In the genomic region with DNA sequence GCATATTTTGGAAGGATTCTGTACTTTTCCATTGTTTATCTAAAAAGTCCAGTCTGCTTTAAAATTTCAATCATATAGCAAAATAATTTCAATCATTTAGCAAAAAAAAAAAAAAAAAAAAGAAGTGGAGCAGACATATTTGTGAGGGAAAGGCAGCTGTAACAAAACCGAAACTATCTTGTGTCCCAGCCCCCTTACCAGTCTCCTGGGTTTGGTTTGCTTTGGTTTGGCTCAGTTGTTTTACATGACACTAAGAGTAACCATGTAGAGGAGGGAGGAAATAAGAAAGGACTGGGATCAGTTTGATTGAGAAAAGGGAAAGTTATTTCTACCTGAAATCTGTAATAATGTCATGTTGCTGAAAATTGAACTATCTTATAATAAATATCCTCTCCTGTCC, we compare ENCODE assay signal across 16 cellular contexts.
DNase-seq lines count a peak whose midpoint lies in the region; ATAC-seq and TF ChIP-seq lines count a peak whose summit lies in the region.
"Had no signal": no experiment of that assay in that cellular context is flagged by ENCODE, and none has a peak within 500 bp of the region (broad histone marks: within the 10 kb centered on the region; RNA-seq: fewer than 3 reads in every experiment).

No MANE protein-coding gene starts in this region.

- no peak overlapping the region for H2AK5ac ChIP-seq in mesenchymal stem cell (ENCODE audit: low read length, severe bottlenecking)

- no peak overlapping the region for H2BK5ac ChIP-seq in mesenchymal stem cell (ENCODE audit: low read depth, low read length, poor library complexity, severe bottlenecking)

- intact Hi-C loops in heart left ventricle (cut with DNase I) (no loop called here), thyroid gland (cut with DNase I) (no loop called here)

- H2AFZ ChIP-seq in ACC112 (ENCODE audit: low read length, unreplicated experiment), result peak overlapping the region; percentile 63
- no peak overlapping the region for H2AFZ ChIP-seq in mesenchymal stem cell (ENCODE audit: low read depth, low read length)

- H3K23ac ChIP-seq in mesenchymal stem cell (ENCODE audit: low read length in 2 of 2), result no peak overlapping the region

- H2BK12ac ChIP-seq in mesenchymal stem cell (ENCODE audit: low read length in 2 of 2), result no peak overlapping the region

- no peaks in the 10 kb centered on the region for H3K79me1 ChIP-seq in mesenchymal stem cell (replicated peaks; ENCODE audit: low read length, poor library complexity, severe bottlenecking)

- TF ChIP-seq POLR2A in heart left ventricle (IDR thresholded peaks at IDR 0.05) (no peak), thyroid gland (IDR thresholded peaks at IDR 0.05) (no peak)

- no peak overlapping the region for H3K4me2 ChIP-seq in mesenchymal stem cell (ENCODE audit: low read length, poor library complexity, severe bottlenecking)
- H3K4me2 ChIP-seq: BLaER1 treated with 17β-estradiol and CSF1 and Interleukin-3, amounts not matched to agents 10 nM and 100 nM had no signal

- TF ChIP-seq CTCF in mesothelial cell of epicardium (IDR thresholded peaks at IDR 0.05; ENCODE audit: unreplicated experiment), result no peak
- TF ChIP-seq CTCF in heart left ventricle (IDR thresholded peaks at IDR 0.05), result no peak
- no peak for TF ChIP-seq CTCF in thyroid gland (IDR thresholded peaks at IDR 0.05)

- H3K9ac ChIP-seq in mesenchymal stem cell (ENCODE audit: low read length), result peak overlapping the region; percentile 13
- H3K9ac ChIP-seq: BLaER1 treated with 17β-estradiol and CSF1 and Interleukin-3, amounts not matched to agents 10 nM and 100 nM; GM23248 had no signal

- H3K27ac ChIP-seq in ACC112 (ENCODE audit: low read depth, low read length) (no peak overlapping the region), mesenchymal stem cell (ENCODE audit: low read length, poor library complexity, severe bottlenecking) (no peak overlapping the region), heart left ventricle (no peak overlapping the region), thyroid gland (no peak overlapping the region)
- H3K27ac ChIP-seq: BLaER1 treated with 17β-estradiol and CSF1 and Interleukin-3, amounts not matched to agents 10 nM and 100 nM; GM23248 had no signal

- no peaks in the 10 kb centered on the region for H3K27me3 Mint-ChIP-seq in mesothelial cell of epicardium (ENCODE audit: low read depth)
- H3K27me3 Mint-ChIP-seq: CD4-positive, CD25-positive, alpha-beta regulatory T cell had no signal

- H4K8ac ChIP-seq in mesenchymal stem cell (ENCODE audit: low read length), result no peak overlapping the region

- no peak overlapping the region for H3K27ac Mint-ChIP-seq in mesothelial cell of epicardium
- H3K27ac Mint-ChIP-seq: CD4-positive, CD25-positive, alpha-beta regulatory T cell had no signal

- 100% methylated on average over 1 of the region's 1 CpG for WGBS in mesenchymal stem cell
- WGBS in heart left ventricle, 4 donors, result 74 to 89% (median 82%) methylated on average over 1 of the region's 1 CpG
- WGBS in thyroid gland, 2 donors, result 84 to 88% methylated on average over 1 of the region's 1 CpG

- H3K4ac ChIP-seq in mesenchymal stem cell (ENCODE audit: low read depth in 1 of 2, low read length in 2 of 2), result no peak overlapping the region

- H2BK120ac ChIP-seq in mesenchymal stem cell (ENCODE audit: low read depth, low read length), result no peak overlapping the region

- H3K27me3 ChIP-seq in ACC112 (ENCODE audit: insufficient read depth, low read length), result no peaks in the 10 kb centered on the region
- H3K27me3 ChIP-seq in mesenchymal stem cell (ENCODE audit: control insufficient read depth in 1 of 2, insufficient read depth in 1 of 2, low read length in 2 of 2), result no peaks in the 10 kb centered on the region
- H3K27me3 ChIP-seq in heart left ventricle, result no peaks in the 10 kb centered on the region
- no peaks in the 10 kb centered on the region for H3K27me3 ChIP-seq in thyroid gland
- H3K27me3 ChIP-seq: BLaER1 treated with 17β-estradiol and CSF1 and Interleukin-3, amounts not matched to agents 10 nM and 100 nM had no signal

- no peak overlapping the region for H3K14ac ChIP-seq in mesenchymal stem cell (ENCODE audit: low read length in 2 of 2)

- no peak overlapping the region for H3K18ac ChIP-seq in mesenchymal stem cell (ENCODE audit: low read depth in 1 of 2, low read length in 2 of 2)

- peaks cover 6% of the 10 kb centered on the region for H3K4me1 ChIP-seq in ACC112 (ENCODE audit: control insufficient read depth, insufficient read depth, low read length, unreplicated experiment)
- H3K4me1 ChIP-seq in mesenchymal stem cell (ENCODE audit: control insufficient read depth, insufficient read depth, low read depth, low read length), result no peaks in the 10 kb centered on the region
- H3K4me1 ChIP-seq in heart left ventricle, result no peaks in the 10 kb centered on the region
- no peaks in the 10 kb centered on the region for H3K4me1 ChIP-seq in thyroid gland
- H3K4me1 ChIP-seq: BLaER1 treated with 17β-estradiol and CSF1 and Interleukin-3, amounts not matched to agents 10 nM and 100 nM had no signal

- H3K4me3 ChIP-seq in ACC112 (ENCODE audit: low read depth, low read length), result no peak overlapping the region
- H3K4me3 ChIP-seq in Jurkat, Clone E6-1 (ENCODE audit: low read length), result no peak overlapping the region
- no peak overlapping the region for H3K4me3 ChIP-seq in mesenchymal stem cell (ENCODE audit: insufficient read depth in 1 of 2, low read depth in 1 of 2, low read length in 2 of 2)
- H3K4me3 ChIP-seq in heart left ventricle, result no peak overlapping the region
- no peak overlapping the region for H3K4me3 ChIP-seq in thyroid gland (replicated peaks in 1 of 3)
- H3K4me3 ChIP-seq: BLaER1 treated with 17β-estradiol and CSF1 and Interleukin-3, amounts not matched to agents 10 nM and 100 nM; GM23248 had no signal

- peaks cover 5% of the 10 kb centered on the region for H3K9me3 ChIP-seq in mesenchymal stem cell (ENCODE audit: control insufficient read depth, low read length)
- peaks cover 0 to 12% (median 0%) of the 10 kb centered on the region in 12 donors for H3K9me3 ChIP-seq in heart left ventricle
- H3K9me3 ChIP-seq in thyroid gland, result no peaks in the 10 kb centered on the region

- H3K9me3 Mint-ChIP-seq in mesothelial cell of epicardium, result peaks cover 27% of the 10 kb centered on the region

- H4K91ac ChIP-seq in mesenchymal stem cell (ENCODE audit: low read length), result no peak overlapping the region

- H3K36me3 Mint-ChIP-seq in mesothelial cell of epicardium, result peaks cover 2% of the 10 kb centered on the region
- H3K36me3 Mint-ChIP-seq: CD4-positive, CD25-positive, alpha-beta regulatory T cell had no signal

- DNase-seq in Jurkat, Clone E6-1 (ENCODE audit: low read depth, low spot score), result peak; percentile 69
- DNase-seq in RPMI7951 (ENCODE audit: low read depth), result peak; percentile 59
- no peak for DNase-seq in mesenchymal stem cell
- no peak for DNase-seq in mesothelial cell of epicardium (ENCODE audit: low spot score in 2 of 2, unreplicated experiment in 2 of 2)
- no peak for DNase-seq in heart left ventricle
- no peak for DNase-seq in thyroid gland
- DNase-seq in NCI-H187 (lab: John Stamatoyannopoulos, UW), result no peak
- DNase-seq: 8988T, ACHN, DMS53, H7 had no signal

- no peaks in the 10 kb centered on the region for H3K4me1 Mint-ChIP-seq in mesothelial cell of epicardium
- H3K4me1 Mint-ChIP-seq: CD4-positive, CD25-positive, alpha-beta regulatory T cell had no signal

- H2BK15ac ChIP-seq in mesenchymal stem cell (ENCODE audit: low read depth, poor library complexity, severe bottlenecking), result no peak overlapping the region

- H3K4me3 Mint-ChIP-seq in mesothelial cell of epicardium, result no peak overlapping the region
- H3K4me3 Mint-ChIP-seq: CD4-positive, CD25-positive, alpha-beta regulatory T cell had no signal

- H3K79me2 ChIP-seq in ACC112 (ENCODE audit: control insufficient read depth, insufficient read depth, low read length, unreplicated experiment), result no peaks in the 10 kb centered on the region

- no peak for ATAC-seq in heart left ventricle
- ATAC-seq: HepG2 had no signal

- H3K36me3 ChIP-seq in ACC112 (ENCODE audit: insufficient read depth, low read length) (no peaks in the 10 kb centered on the region), mesenchymal stem cell (ENCODE audit: control insufficient read depth in 1 of 2, insufficient read depth in 2 of 2, low read depth in 1 of 2, low read length in 2 of 2) (no peaks in the 10 kb centered on the region), heart left ventricle (no peaks in the 10 kb centered on the region), thyroid gland (no peaks in the 10 kb centered on the region)
- H3K36me3 ChIP-seq: BLaER1 treated with 17β-estradiol and CSF1 and Interleukin-3, amounts not matched to agents 10 nM and 100 nM had no signal

Comparison
In these comparisons a context has a peak if more than half of its experiments do, and no peak if none do; other contexts are left out.
1. DNase-seq: peak in Jurkat, Clone E6-1 (single experiment) and RPMI7951 (single experiment); none in mesenchymal stem cell (single experiment), mesothelial cell of epicardium (0 of 2), heart left ventricle (0 of 5), thyroid gland (0 of 2) and NCI-H187 (0 of 2).